ENCODE assay signal across 1 cellular context in the genomic region with DNA sequence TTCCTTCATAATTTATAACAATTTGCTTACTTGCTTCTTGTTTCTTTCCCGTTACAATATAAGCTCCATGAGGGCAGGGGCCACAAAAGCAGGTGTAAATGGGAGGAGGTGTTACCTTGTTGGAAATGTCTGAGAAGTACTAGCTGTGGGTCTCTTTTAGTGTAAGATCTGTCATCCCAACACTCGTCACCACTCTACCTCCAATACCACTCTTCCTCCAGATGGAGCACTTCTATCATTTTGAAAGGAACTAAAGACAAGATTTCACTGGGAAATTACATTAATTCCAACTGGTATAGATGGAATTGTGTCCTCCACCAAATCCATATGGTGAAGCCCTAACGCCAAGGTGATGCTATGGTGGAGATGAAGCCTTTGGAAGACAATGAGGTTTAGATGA.
TF ChIP-seq lines count a peak whose summit lies in the region.

No MANE protein-coding gene starts in this region.

TF ChIP-seq in HCT116, 20 proteins besides CTCF, POLR2A, EP300 and RAD21:
- TF ChIP-seq, protein P1, sequence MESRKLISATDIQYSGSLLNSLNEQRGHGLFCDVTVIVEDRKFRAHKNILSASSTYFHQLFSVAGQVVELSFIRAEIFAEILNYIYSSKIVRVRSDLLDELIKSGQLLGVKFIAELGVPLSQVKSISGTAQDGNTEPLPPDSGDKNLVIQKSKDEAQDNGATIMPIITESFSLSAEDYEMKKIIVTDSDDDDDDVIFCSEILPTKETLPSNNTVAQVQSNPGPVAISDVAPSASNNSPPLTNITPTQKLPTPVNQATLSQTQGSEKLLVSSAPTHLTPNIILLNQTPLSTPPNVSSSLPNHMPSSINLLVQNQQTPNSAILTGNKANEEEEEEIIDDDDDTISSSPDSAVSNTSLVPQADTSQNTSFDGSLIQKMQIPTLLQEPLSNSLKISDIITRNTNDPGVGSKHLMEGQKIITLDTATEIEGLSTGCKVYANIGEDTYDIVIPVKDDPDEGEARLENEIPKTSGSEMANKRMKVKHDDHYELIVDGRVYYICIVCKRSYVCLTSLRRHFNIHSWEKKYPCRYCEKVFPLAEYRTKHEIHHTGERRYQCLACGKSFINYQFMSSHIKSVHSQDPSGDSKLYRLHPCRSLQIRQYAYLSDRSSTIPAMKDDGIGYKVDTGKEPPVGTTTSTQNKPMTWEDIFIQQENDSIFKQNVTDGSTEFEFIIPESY (IDR thresholded peaks at IDR 0.05; ENCODE audit: extremely low read depth, insufficient replicate concordance, low read length): no peak
- TF ChIP-seq YY1 (IDR thresholded peaks at IDR 0.05; ENCODE audit: extremely low read depth, insufficient replicate concordance, low read depth, low read length) (no peak), CBX3 (IDR thresholded peaks at IDR 0.05; ENCODE audit: low read depth) (no peak), EZH2phosphoT487 (IDR thresholded peaks at IDR 0.05; ENCODE audit: borderline replicate concordance) (no peak), FOSL1 (IDR thresholded peaks at IDR 0.05; ENCODE audit: low read depth) (no peak), EGR1 (IDR thresholded peaks at IDR 0.05; ENCODE audit: low read depth) (no peak)
TF ChIP-seq in HCT116: peak in this region for 0.
